Comparison of ENCODE assay signal across 10 cellular contexts in the genomic region with DNA sequence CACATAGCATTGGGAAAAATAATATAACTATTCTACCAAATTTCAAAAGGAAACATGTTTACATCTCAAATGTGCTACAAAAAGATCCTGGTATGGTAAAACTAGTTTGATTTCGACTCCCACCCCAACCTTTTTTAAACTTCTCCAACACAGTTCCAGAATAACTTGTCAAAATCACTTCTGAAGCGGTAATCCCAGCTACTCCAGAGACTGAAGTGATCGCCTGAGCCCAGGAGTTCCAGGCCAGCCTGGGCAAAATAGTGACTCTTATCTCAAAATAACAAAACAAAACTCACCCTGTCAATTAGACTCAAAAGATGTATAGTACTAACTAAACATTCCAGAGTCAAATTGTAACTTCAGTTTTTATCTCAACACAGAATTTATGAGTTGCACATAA.
DNase-seq lines count a peak whose midpoint lies in the region; ATAC-seq and TF ChIP-seq lines count a peak whose summit lies in the region.
"Had no signal": no experiment of that assay in that cellular context is flagged by ENCODE, and none has a peak within 500 bp of the region (broad histone marks: within the 10 kb centered on the region; RNA-seq: fewer than 3 reads in every experiment).

No MANE protein-coding gene starts in this region.

- CTCF ChIA-PET in activated CD8-positive, alpha-beta memory T cell treated with anti-CD3 and anti-CD28 coated beads, Interleukin-2, amount 10 ng/mL, durations not matched to agents 7 days and 5 days (lab: Charles Lee): interaction anchor here (1.3 to 3.2 kb wide), 5 partner anchors 11 to 64 kb away, joined by 4 to 16 read pairs (median 6); no protein-coding TSS in a partner anchor

- H3K9me3 ChIP-seq in ascending aorta (no peaks in the 10 kb centered on the region), lower lobe of right lung (no peaks in the 10 kb centered on the region), thyroid gland (no peaks in the 10 kb centered on the region)

- H3K9me3 Mint-ChIP-seq in activated CD8-positive, alpha-beta memory T cell treated with anti-CD3 and anti-CD28 coated beads, Interleukin-2, amount 10 ng/mL, durations not matched to agents 7 days and 5 days (ENCODE audit: low read depth): no peaks in the 10 kb centered on the region

- H3K4me3 ChIP-seq in ascending aorta (peak overlapping the region; percentile 12 to 45), lower lobe of right lung (peak overlapping the region; percentile 49), thyroid gland (replicated peaks in 1 of 3) (peak overlapping the region in 1 of 3 donors; percentile 10)

- intact Hi-C loops in ascending aorta (cut with DNase I) (no loop called here), lower lobe of right lung (cut with DNase I) (no loop called here), thyroid gland (cut with DNase I) (no loop called here)

- peak overlapping the region; percentile 91 for H3K27ac Mint-ChIP-seq in activated CD8-positive, alpha-beta memory T cell treated with anti-CD3 and anti-CD28 coated beads, Interleukin-2, amount 10 ng/mL, durations not matched to agents 7 days and 5 days
- H3K27ac Mint-ChIP-seq: progenitor cell of endocrine pancreas had no signal

- TF ChIP-seq CTCF in ascending aorta (IDR thresholded peaks at IDR 0.05): no peak
- TF ChIP-seq CTCF in lower lobe of right lung (IDR thresholded peaks at IDR 0.05): no peak
- TF ChIP-seq CTCF in thyroid gland (IDR thresholded peaks at IDR 0.05): no peak

- H3K4me1 Mint-ChIP-seq in activated CD8-positive, alpha-beta memory T cell treated with anti-CD3 and anti-CD28 coated beads, Interleukin-2, amount 10 ng/mL, durations not matched to agents 7 days and 5 days: peaks cover 35% of the 10 kb centered on the region

- ATAC-seq in activated CD8-positive, alpha-beta memory T cell treated with anti-CD3 and anti-CD28 coated beads, Interleukin-2, amount 10 ng/mL, durations not matched to agents 7 days and 5 days: no peak
- ATAC-seq in lower lobe of right lung (peak in 1 of 2 donors; percentile 55), GM19395 (IDR thresholded peaks at IDR 0.05; ENCODE audit: unreplicated experiment) (no peak), GM18498 (IDR thresholded peaks at IDR 0.05; ENCODE audit: unreplicated experiment) (no peak)

- H3K4me3 Mint-ChIP-seq in activated CD8-positive, alpha-beta memory T cell treated with anti-CD3 and anti-CD28 coated beads, Interleukin-2, amount 10 ng/mL, durations not matched to agents 7 days and 5 days: peak overlapping the region; percentile 80

- H3K27ac ChIP-seq in ascending aorta (peak overlapping the region; percentile 19 to 38), lower lobe of right lung (peak overlapping the region; percentile 84), thyroid gland (peak overlapping the region; percentile 71 to 92 (median 80))

- H3K27me3 ChIP-seq in ascending aorta: no peaks in the 10 kb centered on the region
- no peaks in the 10 kb centered on the region for H3K27me3 ChIP-seq in lower lobe of right lung (ENCODE audit: low read depth)
- H3K27me3 ChIP-seq in thyroid gland: no peaks in the 10 kb centered on the region

- TF ChIP-seq POLR2A in thyroid gland (IDR thresholded peaks at IDR 0.05): no peak

- H3K4me1 ChIP-seq in ascending aorta (no peaks in the 10 kb centered on the region), lower lobe of right lung (peaks cover 12% of the 10 kb centered on the region), thyroid gland (peaks cover 19 to 22% of the 10 kb centered on the region in 2 donors)

- 29 to 42% methylated on average over 3 of the region's 3 CpGs for WGBS in thyroid gland, 2 donors

- H3K36me3 Mint-ChIP-seq in activated CD8-positive, alpha-beta memory T cell treated with anti-CD3 and anti-CD28 coated beads, Interleukin-2, amount 10 ng/mL, durations not matched to agents 7 days and 5 days: peaks cover 13% of the 10 kb centered on the region

- no peak for DNase-seq in activated CD8-positive, alpha-beta memory T cell treated with anti-CD3 and anti-CD28 coated beads, Interleukin-2, amount 10 ng/mL, durations not matched to agents 7 days and 5 days
- no peak for DNase-seq in activated CD8-positive, alpha-beta memory T cell treated with anti-CD3 and anti-CD28 coated beads, Interleukin-2, amount 50 U/mL, for 48 hours
- DNase-seq in ascending aorta (ENCODE audit: low spot score in 2 of 2) (no peak), lower lobe of right lung (no peak), thyroid gland (no peak), NCI-H1105 (lab: John Stamatoyannopoulos, UW) (no peak)
- DNase-seq: NCI-H2081 had no signal

- H3K36me3 ChIP-seq in ascending aorta (no peaks in the 10 kb centered on the region), lower lobe of right lung (no peaks in the 10 kb centered on the region), thyroid gland (no peaks in the 10 kb centered on the region)

- no peaks in the 10 kb centered on the region for H3K27me3 Mint-ChIP-seq in activated CD8-positive, alpha-beta memory T cell treated with anti-CD3 and anti-CD28 coated beads, Interleukin-2, amount 10 ng/mL, durations not matched to agents 7 days and 5 days
- H3K27me3 Mint-ChIP-seq: progenitor cell of endocrine pancreas had no signal

Comparison
In these comparisons a context has a peak if more than half of its experiments do, and no peak if none do; other contexts are left out.
1. H3K27ac ChIP-seq: peak in every context shown above with its lines; median percentile 84 in lower lobe of right lung; 80 in thyroid gland; 28 in ascending aorta.